ENCODE assay signal across 12 cellular contexts in the genomic region with DNA sequence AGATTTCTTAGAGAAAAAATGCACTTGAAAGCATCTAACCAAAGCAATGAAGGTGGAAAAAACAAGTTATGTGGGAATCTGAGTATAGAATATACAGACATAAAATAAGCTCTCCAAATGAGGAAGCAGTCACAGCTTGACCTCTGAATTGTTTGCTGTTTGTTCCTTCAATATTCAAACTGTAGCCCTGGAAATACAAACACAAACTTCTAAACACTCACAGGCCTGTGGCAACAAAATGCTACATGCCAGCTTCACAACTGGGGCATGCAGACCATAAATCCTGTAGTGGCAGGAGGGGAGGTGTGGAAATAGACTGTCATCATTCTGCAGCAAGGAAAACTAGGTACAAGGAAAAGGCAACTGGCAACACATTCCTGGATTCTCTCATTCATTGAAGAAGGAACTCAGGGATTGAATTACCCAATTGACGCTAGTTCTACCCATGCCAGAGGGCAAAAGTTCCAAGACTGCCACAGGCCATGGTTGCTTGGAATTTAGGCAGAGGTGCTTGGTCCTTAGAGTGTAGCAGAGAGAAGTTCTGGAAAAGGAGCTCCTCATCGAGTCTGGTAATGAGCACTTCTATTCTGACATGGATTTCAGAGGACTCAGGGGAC.
DNase-seq lines count a peak whose midpoint lies in the region; ATAC-seq and TF ChIP-seq lines count a peak whose summit lies in the region.
"Had no signal": no experiment of that assay in that cellular context is flagged by ENCODE, and none has a peak within 500 bp of the region (broad histone marks: within the 10 kb centered on the region; RNA-seq: fewer than 3 reads in every experiment).

No MANE protein-coding gene starts in this region.

- TF ChIP-seq POLR2A in esophagus muscularis mucosa (IDR thresholded peaks at IDR 0.05; ENCODE audit: low read depth): no peak

- 76% methylated on average over 2 of the region's 2 CpGs for WGBS in esophagus muscularis mucosa

- H3K4me1 Mint-ChIP-seq in stimulated activated naive B cell treated with anti-CD40 and anti-IgM and Interleukin-4, amounts not matched to agents 10 μg/mL and 1 μg/mL and 100 μg/mL, for 72 hours: peaks cover 21 to 26% of the 10 kb centered on the region in 2 donors

- no peaks in the 10 kb centered on the region for H3K27me3 ChIP-seq in esophagus muscularis mucosa
- H3K27me3 ChIP-seq: spleen had no signal

- H3K4me3 Mint-ChIP-seq in stimulated activated naive B cell treated with anti-CD40 and anti-IgM and Interleukin-4, amounts not matched to agents 10 μg/mL and 1 μg/mL and 100 μg/mL, for 72 hours: peak overlapping the region in 1 of 2 donors; percentile 6

- no peak for TF ChIP-seq CTCF in esophagus muscularis mucosa (IDR thresholded peaks at IDR 0.05)

- no peaks in the 10 kb centered on the region for H3K36me3 ChIP-seq in esophagus muscularis mucosa
- H3K36me3 ChIP-seq: spleen had no signal

- H3K27ac Mint-ChIP-seq in stimulated activated naive B cell treated with anti-CD40 and anti-IgM and Interleukin-4, amounts not matched to agents 10 μg/mL and 1 μg/mL and 100 μg/mL, for 72 hours: no peak overlapping the region

- H3K36me3 Mint-ChIP-seq in stimulated activated naive B cell treated with anti-CD40 and anti-IgM and Interleukin-4, amounts not matched to agents 10 μg/mL and 1 μg/mL and 100 μg/mL, for 72 hours: no peaks in the 10 kb centered on the region

- peak overlapping the region in 1 of 4 donors; percentile 11 for H3K27ac ChIP-seq in esophagus muscularis mucosa (replicated peaks in 1 of 4)
- H3K27ac ChIP-seq: spleen had no signal

- H3K27me3 Mint-ChIP-seq in stimulated activated naive B cell treated with anti-CD40 and anti-IgM and Interleukin-4, amounts not matched to agents 10 μg/mL and 1 μg/mL and 100 μg/mL, for 72 hours: no peaks in the 10 kb centered on the region

- intact Hi-C loops in esophagus muscularis mucosa (cut with DNase I): no loop called here

- H3K9me3 ChIP-seq in esophagus muscularis mucosa: no peaks in the 10 kb centered on the region
- H3K9me3 ChIP-seq: spleen had no signal

- H3K4me3 ChIP-seq in esophagus muscularis mucosa: no peak overlapping the region
- H3K4me3 ChIP-seq: spleen had no signal

- H3K4me1 ChIP-seq in esophagus muscularis mucosa: peaks cover 15 to 30% (median 24%) of the 10 kb centered on the region in 4 donors
- H3K4me1 ChIP-seq: spleen had no signal

- DNase-seq in DMS 273 (lab: John Stamatoyannopoulos, UW; ENCODE audit: unreplicated experiment): peak; percentile 29
- DNase-seq in DMS 273 treated with DMSO at 0.1 percent for 48 hours (lab: John Stamatoyannopoulos, UW): no peak
- DNase-seq in SHP77 treated with DMSO at 0.1 percent for 48 hours (lab: John Stamatoyannopoulos, UW): peak; percentile 34
- DNase-seq in kidney glomerular epithelial cell (lab: John Stamatoyannopoulos, UW): peak; percentile 39
- DNase-seq in stimulated activated naive B cell treated with anti-CD40 and anti-IgM and Interleukin-4, amounts not matched to agents 10 μg/mL and 1 μg/mL and 100 μg/mL, for 72 hours: no peak
- DNase-seq in esophagus muscularis mucosa (ENCODE audit: extremely low spot score): no peak
- DNase-seq in NCI-H226: no peak
- DNase-seq: 8988T; activated naive CD4-positive, alpha-beta T cell treated with Interleukin-2 at 50 U/mL for 16 hours; effector memory CD4-positive, alpha-beta T cell; spleen had no signal

- ATAC-seq in stimulated activated naive B cell treated with anti-CD40 and anti-IgM and Interleukin-4, amounts not matched to agents 10 μg/mL and 1 μg/mL and 100 μg/mL, for 72 hours (replicated peaks): peak; percentile 25 to 44
- no peak for ATAC-seq in HG03095 (IDR thresholded peaks at IDR 0.05; ENCODE audit: unreplicated experiment)

- H3K9me3 Mint-ChIP-seq in stimulated activated naive B cell treated with anti-CD40 and anti-IgM and Interleukin-4, amounts not matched to agents 10 μg/mL and 1 μg/mL and 100 μg/mL, for 72 hours: no peaks in the 10 kb centered on the region

- no peak for TF ChIP-seq EP300 in esophagus muscularis mucosa (IDR thresholded peaks at IDR 0.05)

Comparison
In these comparisons a context has a peak if more than half of its experiments do, and no peak if none do; other contexts are left out.
1. DNase-seq: peak in DMS 273 (single experiment), SHP77 treated with DMSO at 0.1 percent for 48 hours (single experiment) and kidney glomerular epithelial cell (single experiment); none in DMS 273 treated with DMSO at 0.1 percent for 48 hours (single experiment), stimulated activated naive B cell treated with anti-CD40 and anti-IgM and Interleukin-4, amounts not matched to agents 10 μg/mL and 1 μg/mL and 100 μg/mL, for 72 hours (single experiment), esophagus muscularis mucosa (single experiment) and NCI-H226 (single experiment).